1 cellular context compared by ENCODE assay signal in genomic region chr17:46281336-46281735, GRCh38.
TF ChIP-seq lines count a peak whose summit lies in the region.
"Not testable (repeated sequence)": the region's sequence is repeated elsewhere in the genome, so short reads cannot be mapped to it uniquely, and the experiment has no call there.

No MANE protein-coding gene starts in this region.

TF ChIP-seq in HepG2, 621 proteins besides CTCF, POLR2A, EP300 and RAD21 (continued from another document):
- TF ChIP-seq ARID5B (CRISPR knock-in tag; IDR thresholded peaks at IDR 0.05), result peak; percentile 69
- TF ChIP-seq NCOA2 (CRISPR knock-in tag; IDR thresholded peaks at IDR 0.05), result 0 out of 2 replicates have a peak, but pooled peaks have one; percentile 19
- not testable (repeated sequence) for TF ChIP-seq NR2F6 (IDR thresholded peaks at IDR 0.05)
- peak; percentile 45; the same call in 1 of the 2 replicates for TF ChIP-seq NR2F6 (CRISPR knock-in tag; IDR thresholded peaks at IDR 0.05)
- peak; percentile 44; the same call in 1 of the 2 replicates for TF ChIP-seq SAP130 (CRISPR knock-in tag; IDR thresholded peaks at IDR 0.05; ENCODE audit: low read depth)
- peak; percentile 56; the same call in 1 of the 2 replicates for TF ChIP-seq MIXL1 (CRISPR knock-in tag; IDR thresholded peaks at IDR 0.05)
- TF ChIP-seq ZNF460 (CRISPR knock-in tag; IDR thresholded peaks at IDR 0.05; ENCODE audit: borderline replicate concordance), result peak; percentile 76
- TF ChIP-seq ZBTB43 (CRISPR knock-in tag; conservative IDR thresholded peaks at IDR 0.05), result 0 out of 2 replicates have a peak, but pooled peaks have one; percentile 38
- TF ChIP-seq KDM1A (CRISPR knock-in tag; IDR thresholded peaks at IDR 0.05), result 0 out of 2 replicates have a peak, but pooled peaks have one; percentile 18
- TF ChIP-seq HNF4A (CRISPR knock-in tag; IDR thresholded peaks at IDR 0.05), result peak; percentile 72
TF ChIP-seq in HepG2: peak in this region for 14; not testable (repeated sequence) for 607.
